10 cellular contexts compared by ENCODE assay signal in the genomic region with DNA sequence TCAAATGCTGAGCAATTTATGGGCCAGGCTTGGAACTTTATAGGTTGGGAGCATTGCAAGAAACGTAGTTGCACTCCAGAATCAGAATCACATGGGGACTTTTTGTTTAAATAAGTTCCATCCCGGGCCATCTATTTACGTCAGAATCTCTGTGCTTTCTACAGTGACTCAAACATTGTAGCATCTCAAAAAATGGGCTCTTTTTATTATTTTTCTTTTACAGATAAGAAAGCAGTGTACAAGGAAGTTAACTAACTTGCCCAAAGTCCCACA. TPM values are rescaled to one million over a fixed set of nuclear protein-coding genes. Genes with fewer than 3 reads are reported as not detected.
DNase-seq lines count a peak whose midpoint lies in the region; ATAC-seq and TF ChIP-seq lines count a peak whose summit lies in the region.
"Had no signal": no experiment of that assay in that cellular context is flagged by ENCODE, and none has a peak within 500 bp of the region (broad histone marks: within the 10 kb centered on the region; RNA-seq: fewer than 3 reads in every experiment).

No MANE protein-coding gene starts in this region.

- no peaks in the 10 kb centered on the region for H3K27me3 ChIP-seq in Caco-2 (replicated peaks; ENCODE audit: control insufficient read depth, insufficient read depth, low read length)
- no peaks in the 10 kb centered on the region for H3K27me3 ChIP-seq in adrenal gland
- no peaks in the 10 kb centered on the region for H3K27me3 ChIP-seq in cardiac muscle cell
- no peaks in the 10 kb centered on the region for H3K27me3 ChIP-seq in trophoblast cell (ENCODE audit: insufficient read depth, low read length)
- H3K27me3 ChIP-seq in colonic mucosa, result no peaks in the 10 kb centered on the region
- no peaks in the 10 kb centered on the region for H3K27me3 ChIP-seq in CD4-positive, alpha-beta T cell (ENCODE audit: control insufficient read depth, insufficient read depth, low read length)

- peak overlapping the region; percentile 96 for H3K27ac Mint-ChIP-seq in Caco-2 (ENCODE audit: unreplicated experiment)
- H3K27ac Mint-ChIP-seq in CD4-positive, alpha-beta T cell, result no peak overlapping the region

- no peaks in the 10 kb centered on the region for H3K27me3 Mint-ChIP-seq in Caco-2 (ENCODE audit: insufficient read depth, unreplicated experiment)
- no peaks in the 10 kb centered on the region for H3K27me3 Mint-ChIP-seq in CD4-positive, alpha-beta T cell

- H2AK5ac ChIP-seq in trophoblast cell (ENCODE audit: low read length), result no peak overlapping the region

- H3K23ac ChIP-seq in trophoblast cell (ENCODE audit: low read length), result no peak overlapping the region

- H3K79me1 ChIP-seq in trophoblast cell (ENCODE audit: low read length), result peaks cover 2% of the 10 kb centered on the region

- peak overlapping the region; percentile 97 for H3K4me3 Mint-ChIP-seq in Caco-2 (ENCODE audit: unreplicated experiment)
- no peak overlapping the region for H3K4me3 Mint-ChIP-seq in CD4-positive, alpha-beta T cell

- H3K36me3 Mint-ChIP-seq in Caco-2 (ENCODE audit: insufficient read depth, unreplicated experiment), result no peaks in the 10 kb centered on the region
- no peaks in the 10 kb centered on the region for H3K36me3 Mint-ChIP-seq in CD4-positive, alpha-beta T cell (ENCODE audit: low read depth)

- H4K12ac ChIP-seq in trophoblast cell (ENCODE audit: low read depth, low read length), result no peak overlapping the region

- peak overlapping the region; percentile 75 for H4K8ac ChIP-seq in trophoblast cell (ENCODE audit: low read depth, low read length)

- peak overlapping the region; percentile 37 for H3K18ac ChIP-seq in trophoblast cell (ENCODE audit: low read length)

- peaks cover 13% of the 10 kb centered on the region for H3K9me3 Mint-ChIP-seq in Caco-2 (ENCODE audit: unreplicated experiment)
- peaks cover 4% of the 10 kb centered on the region for H3K9me3 Mint-ChIP-seq in CD4-positive, alpha-beta T cell

- no peaks in the 10 kb centered on the region for H3K79me2 ChIP-seq in trophoblast cell (ENCODE audit: control insufficient read depth, insufficient read depth, low read length, poor library complexity)

- H4K91ac ChIP-seq in trophoblast cell (ENCODE audit: low read depth, low read length), result peak overlapping the region; percentile 56

- WGBS in adrenal gland, 4 donors, result 22 to 30% (median 24%) methylated on average over 3 of the region's 3 CpGs
- WGBS in trophoblast cell (ENCODE audit: extremely low coverage, insufficient coverage, insufficient read length), result no CpG with 5 or more reads among the region's 3 CpGs

- TF ChIP-seq CTCF in Caco-2 (IDR thresholded peaks at IDR 0.05; ENCODE audit: insufficient read depth in 1 of 2, low read depth in 1 of 2, low read length in 1 of 2, severe bottlenecking in 1 of 2, unreplicated experiment in 1 of 2), result no peak
- no peak for TF ChIP-seq CTCF in adrenal gland (IDR thresholded peaks at IDR 0.05)
- no peak for TF ChIP-seq CTCF in cardiac muscle cell (IDR thresholded peaks at IDR 0.05; ENCODE audit: low read depth, low read length)
- no peak for TF ChIP-seq CTCF in colonic mucosa (IDR thresholded peaks at IDR 0.05)
- TF ChIP-seq CTCF in CD4-positive, alpha-beta T cell (IDR thresholded peaks at IDR 0.05), result no peak

- H3K4me3 ChIP-seq in Caco-2 (ENCODE audit: low read depth, low read length) (peak overlapping the region; percentile 37), adrenal gland (peak overlapping the region in 2 of 4 donors; percentile 34 to 53), cardiac muscle cell (peak overlapping the region; percentile 28), trophoblast cell (ENCODE audit: low read depth, low read length) (peak overlapping the region; percentile 51), colonic mucosa (no peak overlapping the region)

- TF ChIP-seq POLR2A in adrenal gland (IDR thresholded peaks at IDR 0.05), result no peak

- no peak overlapping the region for H2BK120ac ChIP-seq in trophoblast cell (ENCODE audit: insufficient read depth, low read length, poor library complexity)

- H3K4me1 ChIP-seq in Caco-2, result no peaks in the 10 kb centered on the region
- peaks cover 4 to 10% of the 10 kb centered on the region in 2 donors for H3K4me1 ChIP-seq in adrenal gland (replicated peaks in 1 of 2)
- H3K4me1 ChIP-seq in cardiac muscle cell (ENCODE audit: low read depth), result peaks cover 8% of the 10 kb centered on the region
- H3K4me1 ChIP-seq in trophoblast cell (ENCODE audit: control insufficient read depth in 1 of 2, insufficient read depth in 2 of 2, low read length in 2 of 2), result peaks cover 0 to 10% of the 10 kb centered on the region in 2 experiments
- H3K4me1 ChIP-seq in colonic mucosa, result no peaks in the 10 kb centered on the region

- no peaks in the 10 kb centered on the region for H3K36me3 ChIP-seq in Caco-2 (ENCODE audit: control insufficient read depth, insufficient read depth, low read length)
- H3K36me3 ChIP-seq in adrenal gland (replicated peaks in 1 of 2), result no peaks in the 10 kb centered on the region
- no peaks in the 10 kb centered on the region for H3K36me3 ChIP-seq in cardiac muscle cell
- H3K36me3 ChIP-seq in trophoblast cell (ENCODE audit: control insufficient read depth in 1 of 2, insufficient read depth in 2 of 2, low read length in 2 of 2), result no peaks in the 10 kb centered on the region
- no peaks in the 10 kb centered on the region for H3K36me3 ChIP-seq in colonic mucosa

- peak overlapping the region in 3 of 5 donors; percentile 44 to 81 (median 70) for H3K27ac ChIP-seq in adrenal gland
- H3K27ac ChIP-seq in cardiac muscle cell, result peak overlapping the region; percentile 86
- no peak overlapping the region for H3K27ac ChIP-seq in trophoblast cell (ENCODE audit: low read depth, low read length)
- H3K27ac ChIP-seq in colonic mucosa, result no peak overlapping the region
- H3K27ac ChIP-seq in CD4-positive, alpha-beta T cell (ENCODE audit: low read depth, low read length), result no peak overlapping the region

- CTCF ChIA-PET in Caco-2 (lab: Charles Lee), result interaction anchor here (0.9 to 2.0 kb wide), 12 partner anchors 9 to 476 kb away, joined by 3 to 16 read pairs (median 7); a partner anchor contains a TSS
- CTCF ChIA-PET in CD4-positive, alpha-beta T cell (lab: Charles Lee), result no interaction called here

- no peak overlapping the region for H3K14ac ChIP-seq in trophoblast cell (ENCODE audit: low read length)

- no peak overlapping the region for H3K4ac ChIP-seq in trophoblast cell (ENCODE audit: low read depth, low read length)

- H2AFZ ChIP-seq in trophoblast cell (ENCODE audit: insufficient read depth, low read length, poor library complexity), result peak overlapping the region; percentile 55

- H3K9ac ChIP-seq in trophoblast cell (ENCODE audit: low read length) (peak overlapping the region; percentile 4), colonic mucosa (ENCODE audit: low read depth in 2 of 2, low read length in 2 of 2) (no peak overlapping the region)

- peak overlapping the region; percentile 38 for H2BK12ac ChIP-seq in trophoblast cell (ENCODE audit: low read length)

- POLR2A ChIA-PET in Caco-2 (lab: Charles Lee), result interaction anchor here (0.5 to 1.4 kb wide), 2 partner anchors 80 to 175 kb away, joined by 3 to 7 read pairs; a partner anchor contains a TSS
- POLR2A ChIA-PET in CD4-positive, alpha-beta T cell (lab: Charles Lee), result no interaction called here

- intact Hi-C loops in Caco-2 (cut with micrococcal nuclease; ENCODE audit: unreplicated experiment) (loop anchor here (1.0 to 2.0 kb wide), 10 partner anchors 33 to 521 kb away; a partner anchor contains a TSS), adrenal gland (cut with DNase I) (loop anchor here in 1 of 2 donors (5.0 to 10.0 kb wide), 3 partner anchors 167 to 477 kb away; no protein-coding TSS in a partner anchor), colonic mucosa (cut with DNase I) (loop anchor here (10.0 kb wide), 1 partner anchor 165 kb away; no protein-coding TSS in a partner anchor)
- intact Hi-C loops in CD4-positive, alpha-beta T cell (cut with DNase I, micrococcal nuclease), result loop anchor here in 1 of 2 experiments (2.0 kb wide), 1 partner anchor 523 kb away; no protein-coding TSS in a partner anchor

- no TSS peak for BruUV-seq in Caco-2 (replicated peaks; lab: Mats Ljungman, UMichigan)

- peak overlapping the region; percentile 75 for H3K4me2 ChIP-seq in trophoblast cell (ENCODE audit: low read length)

- peaks cover 7% of the 10 kb centered on the region for H3K4me1 Mint-ChIP-seq in Caco-2 (ENCODE audit: low read depth, unreplicated experiment)
- no peaks in the 10 kb centered on the region for H3K4me1 Mint-ChIP-seq in CD4-positive, alpha-beta T cell (ENCODE audit: low read depth)

- DNase-seq in Caco-2, result no peak
- peak in 1 of 7 donors; percentile 3 for DNase-seq in adrenal gland
- peak in 1 of 2 donors; percentile 51 for DNase-seq in cardiac muscle cell (ENCODE audit: low read depth in 1 of 2, low spot score in 1 of 2)
- DNase-seq in trophoblast cell, result no peak
- DNase-seq in NCI-H2081 (lab: John Stamatoyannopoulos, UW), result no peak
- DNase-seq in colonic mucosa, result no peak
- DNase-seq in central memory CD4-positive, alpha-beta T cell, result no peak
- DNase-seq in CD4-positive, alpha-beta T cell, result no peak
- DNase-seq: NCI-H187 treated with DMSO at 0.1 percent for 48 hours had no signal

- no peak for ATAC-seq in CD4-positive, alpha-beta T cell (ENCODE audit: poor library complexity)

- H3K9me3 ChIP-seq in Caco-2 (no peaks in the 10 kb centered on the region), adrenal gland (replicated peaks in 1 of 3) (no peaks in the 10 kb centered on the region), cardiac muscle cell (ENCODE audit: low read depth) (no peaks in the 10 kb centered on the region), trophoblast cell (ENCODE audit: insufficient read depth, low read depth, low read length) (no peaks in the 10 kb centered on the region), colonic mucosa (no peaks in the 10 kb centered on the region)
- no peaks in the 10 kb centered on the region for H3K9me3 ChIP-seq in CD4-positive, alpha-beta T cell (ENCODE audit: control insufficient read depth, low read length)

- H2BK5ac ChIP-seq in trophoblast cell (ENCODE audit: low read depth, low read length, poor library complexity), result no peak overlapping the region

RNA-seq across cellular contexts. Expression of a gene that starts 10.2 kb away (rescaled TPM):
- total RNA-seq in Caco-2 (2022) (7.3 and 12.3 TPM in 2 replicates), adrenal gland (10 to 100 TPM; 14.4 to 52.3 (median 20.9) TPM), cardiac muscle cell (20.7 and 43.5 TPM in 2 replicates), colonic mucosa (1 to 10 TPM; 2.6 to 8.3 TPM)
- polyA plus RNA-seq in adrenal gland (10 to 100 TPM; 15.7 to 35.5 (median 17.5) TPM), cardiac muscle cell (17.3 and 29.0 TPM in 2 replicates)
- 5.1 and 5.5 TPM in 2 replicates for polyA plus RNA-seq in trophoblast cell (2013)
- not detected for total RNA-seq in CD4-positive, alpha-beta T cell

RNA-seq across cellular contexts. Expression of a gene that starts 52.0 kb away (rescaled TPM):
- total RNA-seq in Caco-2 (2022) (not detected in 2 replicates), adrenal gland (1 to 10 TPM in 4 of 8 donors, under 1 TPM in 4; 0.09 to 2.8 (median 1.3) TPM), cardiac muscle cell (not detected in 2 replicates), colonic mucosa (1 to 10 TPM in 1 of 2 donors, under 1 TPM in 1; 0.94 to 4.2 TPM)
- polyA plus RNA-seq in adrenal gland (1 to 10 TPM in 2 of 3 donors, under 1 TPM in 1; 0.92 to 1.2 (median 1.0) TPM), cardiac muscle cell (not detected in 2 replicates)
- 0.15 and 0.17 TPM in 2 replicates for polyA plus RNA-seq in trophoblast cell (2013)
- not detected for total RNA-seq in CD4-positive, alpha-beta T cell
- total RNA-seq: myocyte had no signal

Comparison
In these comparisons a context has a peak if more than half of its experiments do, and no peak if none do; other contexts are left out.
1. H3K27ac ChIP-seq: peak in adrenal gland (3 of 5) and cardiac muscle cell (single experiment); none in trophoblast cell (single experiment), colonic mucosa (single experiment) and CD4-positive, alpha-beta T cell (single experiment).